ENCODE assay signal across 11 cellular contexts in the genomic region with DNA sequence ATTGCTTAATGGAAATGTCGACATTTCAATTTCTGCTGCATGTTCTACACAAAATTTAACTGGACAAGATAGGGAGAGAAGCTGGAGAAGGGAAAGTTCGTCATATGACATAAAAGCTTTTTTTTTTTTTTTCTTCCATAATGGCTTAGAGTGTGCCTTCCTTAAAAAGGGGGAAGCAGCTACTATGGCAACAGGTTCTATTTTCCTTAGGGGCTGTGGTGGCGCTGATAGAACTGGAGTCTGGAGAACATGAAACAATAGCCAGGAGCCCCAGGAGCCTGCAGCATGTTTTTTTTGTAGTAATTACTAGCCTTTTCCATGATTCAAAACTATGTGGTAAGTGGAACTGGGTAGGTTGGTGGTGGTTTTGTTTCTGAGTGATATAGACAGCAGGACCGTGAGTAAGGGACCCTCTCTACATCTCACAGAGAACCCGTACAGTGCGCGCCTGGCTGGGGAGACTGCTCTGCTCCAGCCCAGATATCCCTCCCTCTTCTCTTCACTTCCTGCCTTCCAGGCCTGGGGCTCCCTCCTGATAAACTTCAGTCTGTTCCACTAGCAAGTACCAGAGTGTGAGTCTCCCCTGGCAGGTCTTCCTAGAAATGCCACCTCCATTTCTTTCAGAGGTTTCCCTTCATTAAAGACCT.
DNase-seq lines count a peak whose midpoint lies in the region; ATAC-seq lines count a peak whose summit lies in the region.
"Had no signal": no experiment of that assay in that cellular context is flagged by ENCODE, and none has a peak within 500 bp of the region (broad histone marks: within the 10 kb centered on the region; RNA-seq: fewer than 3 reads in every experiment).

No MANE protein-coding gene starts in this region.

- peak overlapping the region; percentile 7 for H3K4me3 Mint-ChIP-seq in activated CD4-positive, alpha-beta T cell treated with anti-CD3 and anti-CD28 coated beads for 36 hours
- H3K4me3 Mint-ChIP-seq in activated T-cell treated with anti-CD3 and anti-CD28 coated beads, Interleukin-2, amount 50 U/mL, for 72 hours: peak overlapping the region; percentile 74 to 80

- intact Hi-C loops in activated CD4-positive, alpha-beta T cell treated with anti-CD3 and anti-CD28 coated beads for 36 hours (cut with DNase I, micrococcal nuclease): loop anchor here (1.0 to 10.0 kb wide), 9 partner anchors 35 to 505 kb away; no protein-coding TSS in a partner anchor

- peak; percentile 89 for ATAC-seq in activated CD4-positive, alpha-beta T cell treated with anti-CD3 and anti-CD28 coated beads for 36 hours
- peak; percentile 92 to 95 for ATAC-seq in activated T-cell treated with anti-CD3 and anti-CD28 coated beads, Interleukin-2, amount 50 U/mL, for 72 hours (replicated peaks in 1 of 2)
- peak; percentile 99 for ATAC-seq in stimulated activated naive CD8-positive, alpha-beta T cell treated with anti-CD3 and anti-CD28 coated beads, Interleukin-15, Interleukin-2, amounts not matched to agents 100 U/mL and 50 U/mL, for 24 hours
- ATAC-seq in HG03460 (IDR thresholded peaks at IDR 0.05; ENCODE audit: unreplicated experiment): no peak
- no peak for ATAC-seq in HG03135 (IDR thresholded peaks at IDR 0.05; ENCODE audit: unreplicated experiment)

- peaks cover 3% of the 10 kb centered on the region for H3K36me3 Mint-ChIP-seq in activated CD4-positive, alpha-beta T cell treated with anti-CD3 and anti-CD28 coated beads for 36 hours (ENCODE audit: low read depth)
- H3K36me3 Mint-ChIP-seq in activated T-cell treated with anti-CD3 and anti-CD28 coated beads, Interleukin-2, amount 50 U/mL, for 72 hours (ENCODE audit: insufficient read depth in 2 of 2): peaks cover 0 to 1% of the 10 kb centered on the region in 2 donors

- CTCF ChIA-PET in activated CD4-positive, alpha-beta T cell treated with anti-CD3 and anti-CD28 coated beads for 36 hours (lab: Charles Lee): interaction anchor here (0.6 kb wide), 1 partner anchor 28 kb away, joined by 3 read pairs; no protein-coding TSS in a partner anchor

- POLR2A ChIA-PET in activated CD4-positive, alpha-beta T cell treated with anti-CD3 and anti-CD28 coated beads for 36 hours (lab: Charles Lee): interaction anchor here (0.6 kb wide), 1 partner anchor 115 kb away, joined by 3 read pairs; no protein-coding TSS in a partner anchor

- H3K9me3 Mint-ChIP-seq in activated CD4-positive, alpha-beta T cell treated with anti-CD3 and anti-CD28 coated beads for 36 hours (ENCODE audit: low read depth): no peaks in the 10 kb centered on the region
- H3K9me3 Mint-ChIP-seq in activated T-cell treated with anti-CD3 and anti-CD28 coated beads, Interleukin-2, amount 50 U/mL, for 72 hours: no peaks in the 10 kb centered on the region

- peak; percentile 68 for DNase-seq in activated CD4-positive, alpha-beta T cell treated with anti-CD3 and anti-CD28 coated beads for 36 hours
- DNase-seq in activated CD4-positive, alpha-beta T cell treated with anti-CD3 and anti-CD28 coated beads for 4 hours: no peak
- DNase-seq in activated T-cell treated with anti-CD3 and anti-CD28 coated beads, Interleukin-2, amount 50 U/mL, for 72 hours: peak; percentile 55 to 72
- DNase-seq in left kidney (ENCODE audit: low read depth, low spot score) (peak; percentile 16), midbrain (lab: John Stamatoyannopoulos, UW) (no peak)
- peak; percentile 68 for DNase-seq in stimulated activated naive CD8-positive, alpha-beta T cell treated with anti-CD3 and anti-CD28 coated beads, Interleukin-15, Interleukin-2, amounts not matched to agents 100 U/mL and 50 U/mL, for 24 hours
- DNase-seq: central memory CD4-positive, alpha-beta T cell; mammary epithelial cell; NCI-H510A treated with DMSO at 0.1 percent for 48 hours had no signal

- H3K27ac Mint-ChIP-seq in activated CD4-positive, alpha-beta T cell treated with anti-CD3 and anti-CD28 coated beads for 36 hours: peak overlapping the region; percentile 68
- peak overlapping the region; percentile 94 for H3K27ac Mint-ChIP-seq in activated T-cell treated with anti-CD3 and anti-CD28 coated beads, Interleukin-2, amount 50 U/mL, for 72 hours

- H3K4me1 Mint-ChIP-seq in activated CD4-positive, alpha-beta T cell treated with anti-CD3 and anti-CD28 coated beads for 36 hours: peaks cover 31% of the 10 kb centered on the region
- H3K4me1 Mint-ChIP-seq in activated T-cell treated with anti-CD3 and anti-CD28 coated beads, Interleukin-2, amount 50 U/mL, for 72 hours (ENCODE audit: low read depth): peaks cover 51% of the 10 kb centered on the region

- no peaks in the 10 kb centered on the region for H3K27me3 Mint-ChIP-seq in activated CD4-positive, alpha-beta T cell treated with anti-CD3 and anti-CD28 coated beads for 36 hours
- no peaks in the 10 kb centered on the region for H3K27me3 Mint-ChIP-seq in activated T-cell treated with anti-CD3 and anti-CD28 coated beads, Interleukin-2, amount 50 U/mL, for 72 hours (ENCODE audit: low read depth)

Comparison
In these comparisons a context has a peak if more than half of its experiments do, and no peak if none do; other contexts are left out.
1. DNase-seq: peak in activated CD4-positive, alpha-beta T cell treated with anti-CD3 and anti-CD28 coated beads for 36 hours (single experiment), activated T-cell treated with anti-CD3 and anti-CD28 coated beads, Interleukin-2, amount 50 U/mL, for 72 hours (2 of 2), left kidney (single experiment) and stimulated activated naive CD8-positive, alpha-beta T cell treated with anti-CD3 and anti-CD28 coated beads, Interleukin-15, Interleukin-2, amounts not matched to agents 100 U/mL and 50 U/mL, for 24 hours (single experiment); none in activated CD4-positive, alpha-beta T cell treated with anti-CD3 and anti-CD28 coated beads for 4 hours (0 of 2) and midbrain (single experiment).
2. ATAC-seq: peak in activated CD4-positive, alpha-beta T cell treated with anti-CD3 and anti-CD28 coated beads for 36 hours (single experiment), activated T-cell treated with anti-CD3 and anti-CD28 coated beads, Interleukin-2, amount 50 U/mL, for 72 hours (2 of 2) and stimulated activated naive CD8-positive, alpha-beta T cell treated with anti-CD3 and anti-CD28 coated beads, Interleukin-15, Interleukin-2, amounts not matched to agents 100 U/mL and 50 U/mL, for 24 hours (single experiment); none in HG03460 (single experiment) and HG03135 (single experiment).